In the genomic region with DNA sequence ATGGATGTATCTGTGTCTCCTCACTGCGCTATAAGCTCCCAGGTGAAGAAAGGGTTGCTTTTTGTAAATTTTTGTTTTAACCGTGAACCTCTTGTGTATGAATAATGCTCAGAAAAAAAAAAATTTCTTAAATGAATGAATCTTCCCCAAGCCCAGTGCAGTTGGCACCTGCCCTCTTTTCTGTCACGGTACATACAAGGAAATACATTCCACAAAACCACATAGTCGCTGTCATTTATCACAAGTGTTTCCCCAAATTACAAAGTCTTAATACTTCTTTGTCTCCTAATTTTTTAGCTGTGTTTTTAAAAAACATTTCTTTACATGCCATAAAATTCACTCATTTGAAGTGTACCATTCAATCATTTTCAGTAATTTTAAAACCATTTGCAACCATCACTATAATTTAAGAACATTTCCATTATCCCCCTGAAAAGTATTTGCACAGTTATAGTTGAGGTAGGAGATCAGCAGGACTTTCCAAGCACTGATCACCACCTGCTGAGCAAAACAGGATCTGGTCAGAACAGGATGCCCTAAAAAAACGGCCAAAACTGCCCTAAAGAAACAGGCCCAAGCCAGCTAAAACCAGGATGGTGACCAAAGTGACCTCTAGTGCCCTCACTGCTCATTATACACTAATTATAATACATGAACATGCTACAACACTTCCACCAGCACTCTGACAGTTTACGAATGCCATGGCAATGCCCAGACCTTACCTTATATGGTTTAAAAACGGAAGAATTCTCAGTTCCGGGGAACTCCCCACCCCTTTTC, we compare ENCODE assay signal across 1 cellular context.
TF ChIP-seq lines count a peak whose summit lies in the region.

No MANE protein-coding gene starts in this region.

TF ChIP-seq in SK-N-SH, 30 proteins besides CTCF, POLR2A, EP300 and RAD21 (continued from another document):
- TF ChIP-seq IRF3 (IDR thresholded peaks at IDR 0.05; ENCODE audit: low read depth, low read length): no peak
- TF ChIP-seq POLR2AphosphoS5 (IDR thresholded peaks at IDR 0.05; ENCODE audit: low read depth, low read length): no peak
- no peak for TF ChIP-seq RFX5 (IDR thresholded peaks at IDR 0.05; ENCODE audit: low read length)
- TF ChIP-seq FOXM1 (IDR thresholded peaks at IDR 0.05; ENCODE audit: low read depth): no peak
- no peak for TF ChIP-seq FOSL2 (IDR thresholded peaks at IDR 0.05; ENCODE audit: borderline replicate concordance, low read depth)
